ENCODE assay signal across 9 cellular contexts in the genomic region with DNA sequence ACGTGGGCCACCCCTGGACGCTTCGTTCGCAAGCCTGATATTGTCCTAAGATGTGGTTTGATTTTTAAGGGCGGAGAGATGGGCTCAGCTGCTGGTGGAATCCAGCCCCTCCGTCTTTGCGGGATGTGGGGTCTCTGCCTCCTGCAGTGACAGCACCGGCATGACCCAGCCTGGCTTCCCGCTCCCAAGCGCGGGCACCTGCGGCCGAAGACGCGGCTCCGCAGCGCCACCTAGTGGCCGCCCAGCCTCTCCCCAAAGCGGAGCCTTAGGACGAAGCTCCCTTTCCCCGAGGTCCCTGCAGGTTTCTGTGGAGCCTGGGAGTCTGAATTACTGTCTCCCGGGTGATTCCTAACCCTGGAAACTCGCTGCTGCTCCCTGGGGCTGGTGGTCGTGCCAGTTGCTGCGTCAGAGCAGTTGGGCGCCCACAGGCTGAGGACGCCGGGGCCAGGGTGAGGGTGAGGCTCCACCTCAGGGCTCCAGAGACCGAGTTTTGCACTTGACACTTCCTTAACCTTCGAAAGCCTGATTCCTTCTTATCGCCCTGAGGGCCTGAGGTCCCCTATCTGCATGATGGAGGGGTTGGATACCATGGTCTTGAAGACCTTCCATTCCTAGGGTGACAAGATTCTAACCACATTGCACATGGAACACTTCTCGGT.
DNase-seq lines count a peak whose midpoint lies in the region; ATAC-seq and TF ChIP-seq lines count a peak whose summit lies in the region.
"Had no signal": no experiment of that assay in that cellular context is flagged by ENCODE, and none has a peak within 500 bp of the region (broad histone marks: within the 10 kb centered on the region; RNA-seq: fewer than 3 reads in every experiment).

No MANE protein-coding gene starts in this region.

- no peak overlapping the region for H3K9ac ChIP-seq in BLaER1

- CTCF ChIA-PET in activated naive CD4-positive, alpha-beta T cell treated with anti-CD3 and anti-CD28 coated beads, Interleukin-2, amount 10 ng/mL, durations not matched to agents 7 days and 5 days (lab: Charles Lee) = interaction anchor here (0.7 to 3.4 kb wide), 10 partner anchors 9 to 1038 kb away, joined by 3 to 21 read pairs (median 3); no protein-coding TSS in a partner anchor

- H3K4me1 ChIP-seq in BLaER1 (peaks cover 42% of the 10 kb centered on the region), left ventricle myocardium inferior (peaks cover 14% of the 10 kb centered on the region), spleen (peaks cover 5 to 42% (median 24%) of the 10 kb centered on the region in 6 donors)

- no peak overlapping the region for H3K4me3 Mint-ChIP-seq in activated naive CD4-positive, alpha-beta T cell treated with anti-CD3 and anti-CD28 coated beads, Interleukin-2, amount 10 ng/mL, durations not matched to agents 7 days and 5 days
- H3K4me3 Mint-ChIP-seq: T-helper 1 cell treated with Interleukin-12 subunit alpha and Interleukin-12 subunit beta and Interleukin-4 antibody, amounts not matched to agents 30 μg/mL and 1 μg/mL, for 36 hours had no signal

- TF ChIP-seq CTCF in left ventricle myocardium inferior (IDR thresholded peaks at IDR 0.05; ENCODE audit: borderline replicate concordance) = peak; percentile 99
- peak; percentile 61 to 96 (median 94) for TF ChIP-seq CTCF in spleen (IDR thresholded peaks at IDR 0.05 in 8 of 11, conservative IDR thresholded peaks at IDR 0.05 in 3 of 11)

- H3K27me3 ChIP-seq in BLaER1 (no peaks in the 10 kb centered on the region), left ventricle myocardium inferior (ENCODE audit: low read depth) (peaks cover 33% of the 10 kb centered on the region), spleen (replicated peaks in 1 of 7) (peaks cover 0 to 35% (median 0%) of the 10 kb centered on the region in 7 donors)

- no peaks in the 10 kb centered on the region for H3K9me3 ChIP-seq in BLaER1
- H3K9me3 ChIP-seq in left ventricle myocardium inferior (replicated peaks) = no peaks in the 10 kb centered on the region
- no peaks in the 10 kb centered on the region for H3K9me3 ChIP-seq in spleen

- no peaks in the 10 kb centered on the region for H3K36me3 ChIP-seq in BLaER1
- H3K36me3 ChIP-seq in left ventricle myocardium inferior = no peaks in the 10 kb centered on the region
- no peaks in the 10 kb centered on the region for H3K36me3 ChIP-seq in spleen

- intact Hi-C loops in left ventricle myocardium inferior (cut with micrococcal nuclease) (no loop called here), spleen (cut with DNase I; ENCODE audit: low total_unique reads) (no loop called here)

- H3K36me3 Mint-ChIP-seq in activated naive CD4-positive, alpha-beta T cell treated with anti-CD3 and anti-CD28 coated beads, Interleukin-2, amount 10 ng/mL, durations not matched to agents 7 days and 5 days = no peaks in the 10 kb centered on the region

- DNase-seq in SHP77 treated with DMSO at 0.1 percent for 48 hours (lab: John Stamatoyannopoulos, UW) (peak; percentile 35), left ventricle myocardium inferior (peak; percentile 47), spleen (peak; percentile 89)
- peak; percentile 70 for DNase-seq in activated naive CD4-positive, alpha-beta T cell treated with anti-CD3 and anti-CD28 coated beads, Interleukin-2, amount 10 ng/mL, durations not matched to agents 7 days and 5 days

- WGBS in spleen, 5 donors = 21 to 26% (median 23%) methylated on average over 26 to 32 of the region's 32 CpGs

- H3K9me3 Mint-ChIP-seq in activated naive CD4-positive, alpha-beta T cell treated with anti-CD3 and anti-CD28 coated beads, Interleukin-2, amount 10 ng/mL, durations not matched to agents 7 days and 5 days = no peaks in the 10 kb centered on the region
- H3K9me3 Mint-ChIP-seq: T-helper 1 cell treated with Interleukin-12 subunit alpha and Interleukin-12 subunit beta and Interleukin-4 antibody, amounts not matched to agents 30 μg/mL and 1 μg/mL, for 36 hours had no signal

- H3K27ac ChIP-seq in BLaER1 = no peak overlapping the region
- no peak overlapping the region for H3K27ac ChIP-seq in left ventricle myocardium inferior (replicated peaks)
- no peak overlapping the region for H3K27ac ChIP-seq in spleen

- ATAC-seq in GM19025 (IDR thresholded peaks at IDR 0.05; ENCODE audit: low read depth, unreplicated experiment) (peak; percentile 73), HG03280 (IDR thresholded peaks at IDR 0.05; ENCODE audit: unreplicated experiment) (peak; percentile 75), GM18520 (IDR thresholded peaks at IDR 0.05; ENCODE audit: unreplicated experiment) (no peak)

- no peak for TF ChIP-seq POLR2A in spleen (IDR thresholded peaks at IDR 0.05)

- H3K27me3 Mint-ChIP-seq in activated naive CD4-positive, alpha-beta T cell treated with anti-CD3 and anti-CD28 coated beads, Interleukin-2, amount 10 ng/mL, durations not matched to agents 7 days and 5 days = peaks cover 5% of the 10 kb centered on the region

- peaks cover 38% of the 10 kb centered on the region for H4K20me1 ChIP-seq in BLaER1

- H3K27ac Mint-ChIP-seq in activated naive CD4-positive, alpha-beta T cell treated with anti-CD3 and anti-CD28 coated beads, Interleukin-2, amount 10 ng/mL, durations not matched to agents 7 days and 5 days = no peak overlapping the region
- H3K27ac Mint-ChIP-seq: T-helper 1 cell treated with Interleukin-12 subunit alpha and Interleukin-12 subunit beta and Interleukin-4 antibody, amounts not matched to agents 30 μg/mL and 1 μg/mL, for 36 hours had no signal

- H3K4me1 Mint-ChIP-seq in activated naive CD4-positive, alpha-beta T cell treated with anti-CD3 and anti-CD28 coated beads, Interleukin-2, amount 10 ng/mL, durations not matched to agents 7 days and 5 days = peaks cover 6% of the 10 kb centered on the region

- H3K4me3 ChIP-seq in BLaER1 (no peak overlapping the region), left ventricle myocardium inferior (peak overlapping the region; percentile 39), spleen (peak overlapping the region in 1 of 8 donors; percentile 24)

- peak overlapping the region; percentile 69 for H3K4me2 ChIP-seq in BLaER1

Comparison
In these comparisons a context has a peak if more than half of its experiments do, and no peak if none do; other contexts are left out.
1. DNase-seq: peak in every context shown above with its lines; median percentile 89 in spleen; 70 in activated naive CD4-positive, alpha-beta T cell treated with anti-CD3 and anti-CD28 coated beads, Interleukin-2, amount 10 ng/mL, durations not matched to agents 7 days and 5 days; 47 in left ventricle myocardium inferior; 35 in SHP77 treated with DMSO at 0.1 percent for 48 hours.